18 cellular contexts compared by ENCODE assay signal in the genomic region with DNA sequence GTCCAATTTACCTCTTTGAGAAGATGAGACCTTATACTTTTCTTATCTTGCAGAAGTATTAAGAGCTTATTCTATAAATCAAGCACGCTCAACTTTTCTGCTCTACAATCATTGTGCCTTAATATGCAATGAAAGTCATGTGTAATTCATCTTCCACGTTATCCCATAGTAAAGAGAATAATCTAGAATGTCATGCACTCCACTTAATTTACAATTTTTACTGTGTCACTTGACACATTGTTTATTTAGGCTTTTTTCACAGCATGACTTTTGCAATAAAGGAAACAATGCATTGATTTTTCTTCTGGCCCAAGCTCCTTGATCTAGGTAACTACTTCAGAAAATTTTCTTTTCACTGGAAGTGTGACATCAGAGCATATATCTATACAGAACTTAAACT.
"Had no signal": no experiment of that assay in that cellular context is flagged by ENCODE, and none has a peak within 500 bp of the region (broad histone marks: within the 10 kb centered on the region; RNA-seq: fewer than 3 reads in every experiment).

No MANE protein-coding gene starts in this region.

- DNase-seq: Karpas-422; KG1; MG63; NCI-H1105; NCI-H1436; NCI-H187; NCI-H2029; NCI-H2081 treated with DMSO at 0.1 percent for 48 hours; NCI-H2227 treated with DMSO at 0.1 percent for 48 hours; NCI-H524; NCI-H526 treated with DMSO at 0.1 percent for 48 hours; NK-92 treated with Interleukin-12 subunit alpha and Interleukin-12 subunit beta, amount 100 ng/mL, for 24 hours; PC-3; SHP77; SK-N-SH; T-helper 1 cell; T-helper 17 cell had no signal

- H3K36me3 ChIP-seq: MG63 had no signal

- H3K4me3 Mint-ChIP-seq: T-helper 17 cell had no signal

- H3K27ac ChIP-seq: RWPE1 had no signal

- H3K4me3 ChIP-seq: MG63 had no signal

- H3K27ac Mint-ChIP-seq: T-helper 17 cell had no signal

- H3K9me3 ChIP-seq: MG63, SK-N-SH had no signal

- H3K4me1 Mint-ChIP-seq: T-helper 17 cell had no signal
